Comparison of ENCODE assay signal across 1 cellular context in the genomic region with DNA sequence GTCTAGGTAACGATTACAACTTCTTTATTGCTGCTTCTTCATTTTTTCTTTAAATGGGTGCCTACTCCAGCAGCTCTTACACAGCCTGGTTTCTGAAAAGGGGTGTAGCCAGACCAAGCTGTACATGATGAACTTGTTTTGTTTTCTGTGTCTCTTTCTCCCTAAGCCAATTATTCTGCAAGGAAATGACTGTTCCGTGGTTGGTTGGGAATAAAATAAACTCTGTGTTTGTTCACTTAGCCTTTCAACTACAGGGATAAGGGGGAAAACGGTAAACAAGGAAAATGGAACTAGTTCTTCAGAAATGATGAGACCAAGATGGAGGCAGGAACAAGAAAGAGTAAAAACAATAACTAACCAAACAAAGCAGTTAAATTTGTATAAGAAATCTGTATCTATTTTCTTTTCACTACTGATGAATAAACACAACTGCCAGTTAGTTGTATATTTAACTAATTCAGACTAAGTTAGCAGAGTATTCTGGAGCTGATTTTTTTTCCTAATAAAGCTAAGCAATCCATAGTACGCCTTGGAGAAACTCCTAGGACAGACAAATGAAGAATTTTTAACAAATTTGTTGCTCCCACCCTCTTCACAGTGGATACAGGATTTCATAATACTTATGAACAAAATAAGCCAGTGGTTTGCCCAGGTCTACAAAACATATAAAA.
TF ChIP-seq lines count a peak whose summit lies in the region.

A gene with protein sequence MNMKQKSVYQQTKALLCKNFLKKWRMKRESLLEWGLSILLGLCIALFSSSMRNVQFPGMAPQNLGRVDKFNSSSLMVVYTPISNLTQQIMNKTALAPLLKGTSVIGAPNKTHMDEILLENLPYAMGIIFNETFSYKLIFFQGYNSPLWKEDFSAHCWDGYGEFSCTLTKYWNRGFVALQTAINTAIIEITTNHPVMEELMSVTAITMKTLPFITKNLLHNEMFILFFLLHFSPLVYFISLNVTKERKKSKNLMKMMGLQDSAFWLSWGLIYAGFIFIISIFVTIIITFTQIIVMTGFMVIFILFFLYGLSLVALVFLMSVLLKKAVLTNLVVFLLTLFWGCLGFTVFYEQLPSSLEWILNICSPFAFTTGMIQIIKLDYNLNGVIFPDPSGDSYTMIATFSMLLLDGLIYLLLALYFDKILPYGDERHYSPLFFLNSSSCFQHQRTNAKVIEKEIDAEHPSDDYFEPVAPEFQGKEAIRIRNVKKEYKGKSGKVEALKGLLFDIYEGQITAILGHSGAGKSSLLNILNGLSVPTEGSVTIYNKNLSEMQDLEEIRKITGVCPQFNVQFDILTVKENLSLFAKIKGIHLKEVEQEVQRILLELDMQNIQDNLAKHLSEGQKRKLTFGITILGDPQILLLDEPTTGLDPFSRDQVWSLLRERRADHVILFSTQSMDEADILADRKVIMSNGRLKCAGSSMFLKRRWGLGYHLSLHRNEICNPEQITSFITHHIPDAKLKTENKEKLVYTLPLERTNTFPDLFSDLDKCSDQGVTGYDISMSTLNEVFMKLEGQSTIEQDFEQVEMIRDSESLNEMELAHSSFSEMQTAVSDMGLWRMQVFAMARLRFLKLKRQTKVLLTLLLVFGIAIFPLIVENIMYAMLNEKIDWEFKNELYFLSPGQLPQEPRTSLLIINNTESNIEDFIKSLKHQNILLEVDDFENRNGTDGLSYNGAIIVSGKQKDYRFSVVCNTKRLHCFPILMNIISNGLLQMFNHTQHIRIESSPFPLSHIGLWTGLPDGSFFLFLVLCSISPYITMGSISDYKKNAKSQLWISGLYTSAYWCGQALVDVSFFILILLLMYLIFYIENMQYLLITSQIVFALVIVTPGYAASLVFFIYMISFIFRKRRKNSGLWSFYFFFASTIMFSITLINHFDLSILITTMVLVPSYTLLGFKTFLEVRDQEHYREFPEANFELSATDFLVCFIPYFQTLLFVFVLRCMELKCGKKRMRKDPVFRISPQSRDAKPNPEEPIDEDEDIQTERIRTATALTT (N-terminal part only) (minus strand): TSS at position 94 of the 671 bp plus-strand sequence. CDS start 1,192 bp downstream, outside the sequence.

TF ChIP-seq in GM23338, 12 proteins besides CTCF, POLR2A, EP300 and RAD21:
- TF ChIP-seq REST (IDR thresholded peaks at IDR 0.05; ENCODE audit: unreplicated experiment) (no peak), STAT1 (IDR thresholded peaks at IDR 0.05; ENCODE audit: unreplicated experiment) (no peak), ZNF114 (CRISPR knock-in tag; IDR thresholded peaks at IDR 0.05) (no peak), EZH2 (IDR thresholded peaks at IDR 0.05; ENCODE audit: low read depth, unreplicated experiment) (no peak), NANOG (IDR thresholded peaks at IDR 0.05; ENCODE audit: borderline replicate concordance) (no peak), EZH2phosphoT487 (IDR thresholded peaks at IDR 0.05; ENCODE audit: unreplicated experiment) (no peak), JUNB (IDR thresholded peaks at IDR 0.05; ENCODE audit: unreplicated experiment) (no peak), CREB1 (CRISPR knock-in tag; IDR thresholded peaks at IDR 0.05; ENCODE audit: low read depth) (no peak), ZNF331 (CRISPR knock-in tag; IDR thresholded peaks at IDR 0.05; ENCODE audit: low read depth) (no peak), POLR2AphosphoS5 (IDR thresholded peaks at IDR 0.05; ENCODE audit: low read depth) (no peak), ZNF462 (CRISPR knock-in tag; IDR thresholded peaks at IDR 0.05) (no peak)
- TF ChIP-seq, protein P1, sequence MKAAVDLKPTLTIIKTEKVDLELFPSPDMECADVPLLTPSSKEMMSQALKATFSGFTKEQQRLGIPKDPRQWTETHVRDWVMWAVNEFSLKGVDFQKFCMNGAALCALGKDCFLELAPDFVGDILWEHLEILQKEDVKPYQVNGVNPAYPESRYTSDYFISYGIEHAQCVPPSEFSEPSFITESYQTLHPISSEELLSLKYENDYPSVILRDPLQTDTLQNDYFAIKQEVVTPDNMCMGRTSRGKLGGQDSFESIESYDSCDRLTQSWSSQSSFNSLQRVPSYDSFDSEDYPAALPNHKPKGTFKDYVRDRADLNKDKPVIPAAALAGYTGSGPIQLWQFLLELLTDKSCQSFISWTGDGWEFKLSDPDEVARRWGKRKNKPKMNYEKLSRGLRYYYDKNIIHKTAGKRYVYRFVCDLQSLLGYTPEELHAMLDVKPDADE (IDR thresholded peaks at IDR 0.05): no peak
